ENCODE assay signal across 27 cellular contexts in genomic region chr7:137956591-137956990, GRCh38. TPM values are rescaled to one million over a fixed set of nuclear protein-coding genes. Genes with fewer than 3 reads are reported as not detected.
A peak's percentile ranks its signal among the peaks of the same experiment; 100 is the strongest.
DNase-seq lines count a peak whose midpoint lies in the region; ATAC-seq and TF ChIP-seq lines count a peak whose summit lies in the region.
"Had no signal": no experiment of that assay in that cellular context is flagged by ENCODE, and none has a peak within 500 bp of the region (broad histone marks: within the 10 kb centered on the region; RNA-seq: fewer than 3 reads in every experiment).

No MANE protein-coding gene starts in this region.

- no peaks in the 10 kb centered on the region for H3K36me3 ChIP-seq in esophagus muscularis mucosa
- H3K36me3 ChIP-seq in tibial artery, result no peaks in the 10 kb centered on the region

- peaks cover 25 to 85% (median 82%) of the 10 kb centered on the region in 4 donors for H3K4me1 ChIP-seq in esophagus muscularis mucosa
- H3K4me1 ChIP-seq in tibial artery, result peaks cover 0 to 91% (median 63%) of the 10 kb centered on the region in 4 donors

- H3K27me3 Mint-ChIP-seq in HFFc6 (ENCODE audit: insufficient read depth) (no peaks in the 10 kb centered on the region), osteocyte (ENCODE audit: unreplicated experiment) (no peaks in the 10 kb centered on the region)
- H3K27me3 Mint-ChIP-seq: activated CD4-positive, alpha-beta memory T cell treated with anti-CD3 and anti-CD28 coated beads, Interleukin-2, amount 10 ng/mL, durations not matched to agents 7 days and 5 days; central memory CD8-positive, alpha-beta T cell; naive thymus-derived CD4-positive, alpha-beta T cell had no signal

- DNase-seq in HFFc6 (no peak), esophagus muscularis mucosa (ENCODE audit: extremely low spot score) (no peak), osteocyte (ENCODE audit: extremely low spot score, unreplicated experiment) (no peak), tibial artery (no peak), hippocampal formation (lab: John Stamatoyannopoulos, UW) (no peak), NCI-H2227 (lab: John Stamatoyannopoulos, UW; ENCODE audit: unreplicated experiment) (no peak)
- DNase-seq in stimulated activated CD4-positive, alpha-beta T cell treated with anti-CD3 and anti-CD28 coated beads, Interleukin-2, amount 100 ng/mL, for 24 hours, result no peak
- DNase-seq: activated CD4-positive, alpha-beta memory T cell treated with anti-CD3 and anti-CD28 coated beads, Interleukin-2, amount 10 ng/mL, durations not matched to agents 7 days and 5 days; foreskin fibroblast; HCEC 1CT; heart right ventricle; left cardiac atrium; naive thymus-derived CD4-positive, alpha-beta T cell; NCI-H1092 treated with DMSO at 0.1 percent for 48 hours; NCI-H2029; NCI-H446 treated with DMSO at 0.1 percent for 48 hours; occipital lobe; PC-3; SHP77; stimulated activated CD4-positive, alpha-beta T cell treated with anti-CD3 and anti-CD28 coated beads, Interleukin-15, amount 100 ng/mL, for 24 hours; stimulated activated CD8-positive, alpha-beta memory T cell treated with anti-CD3 and anti-CD28 coated beads, Interleukin-4, amount 100 ng/mL, for 48 hours; SW 1271 had no signal

- H3K4me1 Mint-ChIP-seq in HFFc6 (ENCODE audit: low read depth), result peaks cover 93% of the 10 kb centered on the region
- peaks cover 66% of the 10 kb centered on the region for H3K4me1 Mint-ChIP-seq in osteocyte (ENCODE audit: unreplicated experiment)

- H3K27ac Mint-ChIP-seq in HFFc6 (peak overlapping the region; percentile 17; the same call in 1 of the 2 replicates), osteocyte (ENCODE audit: unreplicated experiment) (peak overlapping the region; percentile 72)
- H3K27ac Mint-ChIP-seq: activated CD4-positive, alpha-beta memory T cell treated with anti-CD3 and anti-CD28 coated beads, Interleukin-2, amount 10 ng/mL, durations not matched to agents 7 days and 5 days; activated T-helper 2 cell treated with anti-CD3 and anti-CD28 coated beads, Interferon-gamma antibody, Interleukin-2, Interleukin-4, amounts not matched to agents 10 μg/mL and 5 μg/mL and 100 μg/mL, durations not matched to agents 14 hours and 24 hours and 36 hours had no signal

- no peak overlapping the region for H3K4me3 Mint-ChIP-seq in HFFc6
- no peak overlapping the region for H3K4me3 Mint-ChIP-seq in osteocyte (ENCODE audit: unreplicated experiment)
- H3K4me3 Mint-ChIP-seq: activated CD4-positive, alpha-beta memory T cell treated with anti-CD3 and anti-CD28 coated beads, Interleukin-2, amount 10 ng/mL, durations not matched to agents 7 days and 5 days; central memory CD8-positive, alpha-beta T cell; naive thymus-derived CD4-positive, alpha-beta T cell had no signal

- ATAC-seq in HG02759 (IDR thresholded peaks at IDR 0.05; ENCODE audit: unreplicated experiment), result no peak
- ATAC-seq: activated naive CD4-positive, alpha-beta T cell treated with anti-CD3 and anti-CD28 coated beads, Interleukin-2, amount 50 U/mL, for 72 hours; heart right ventricle; left cardiac atrium; naive thymus-derived CD4-positive, alpha-beta T cell; PC-3 had no signal

- 96% methylated on average over 5 of the region's 5 CpGs for WGBS in esophagus muscularis mucosa

- TF ChIP-seq CTCF in HFFc6 (IDR thresholded peaks at IDR 0.05) (no peak), esophagus muscularis mucosa (IDR thresholded peaks at IDR 0.05) (no peak), osteocyte (IDR thresholded peaks at IDR 0.05) (no peak), tibial artery (IDR thresholded peaks at IDR 0.05) (no peak)

- TF ChIP-seq POLR2A in esophagus muscularis mucosa (IDR thresholded peaks at IDR 0.05; ENCODE audit: low read depth), result no peak

- H3K36me3 Mint-ChIP-seq in HFFc6 (ENCODE audit: low read depth) (peaks cover 35% of the 10 kb centered on the region), osteocyte (ENCODE audit: unreplicated experiment) (peaks cover 24% of the 10 kb centered on the region)

- no peak for TF ChIP-seq EP300 in esophagus muscularis mucosa (IDR thresholded peaks at IDR 0.05)

- H3K9me3 ChIP-seq in esophagus muscularis mucosa (no peaks in the 10 kb centered on the region), tibial artery (no peaks in the 10 kb centered on the region)
- H3K9me3 ChIP-seq: heart right ventricle had no signal

- intact Hi-C loops in esophagus muscularis mucosa (cut with DNase I) (no loop called here), tibial artery (cut with DNase I; ENCODE audit: low total_unique reads) (no loop called here)

- no peaks in the 10 kb centered on the region for H3K27me3 ChIP-seq in esophagus muscularis mucosa
- H3K27me3 ChIP-seq in tibial artery, result no peaks in the 10 kb centered on the region
- H3K27me3 ChIP-seq: heart right ventricle had no signal

- H3K4me3 ChIP-seq in esophagus muscularis mucosa (no peak overlapping the region), tibial artery (no peak overlapping the region)
- H3K4me3 ChIP-seq: heart right ventricle had no signal

- H3K27ac ChIP-seq in esophagus muscularis mucosa (replicated peaks in 1 of 4), result peak overlapping the region; percentile 81 to 85 (median 82)
- peak overlapping the region; percentile 77 to 80 for H3K27ac ChIP-seq in tibial artery
- H3K27ac ChIP-seq: epithelial cell of prostate had no signal

- H3K9me3 Mint-ChIP-seq in HFFc6, result no peaks in the 10 kb centered on the region
- no peaks in the 10 kb centered on the region for H3K9me3 Mint-ChIP-seq in osteocyte (ENCODE audit: unreplicated experiment)
- H3K9me3 Mint-ChIP-seq: activated CD4-positive, alpha-beta memory T cell treated with anti-CD3 and anti-CD28 coated beads, Interleukin-2, amount 10 ng/mL, durations not matched to agents 7 days and 5 days; activated naive CD4-positive, alpha-beta T cell treated with anti-CD3 and anti-CD28 coated beads, Interleukin-2, amount 50 U/mL, for 72 hours; activated T-helper 2 cell treated with anti-CD3 and anti-CD28 coated beads, Interferon-gamma antibody, Interleukin-2, Interleukin-4, amounts not matched to agents 10 μg/mL and 5 μg/mL and 100 μg/mL, durations not matched to agents 14 hours and 24 hours and 36 hours; central memory CD8-positive, alpha-beta T cell; naive thymus-derived CD4-positive, alpha-beta T cell had no signal

RNA-seq across cellular contexts. Expression of gene CREB3L2, which starts 45.3 kb away (rescaled TPM):
- 100 to 1,000 TPM; 112 to 139 (median 123) TPM for total RNA-seq in HFFc6 (2021; fragmentation: NEBNext Ultra II Directional; extraction: Animal tissue kit (Norgen Biotek cat#: 25700))
- total RNA-seq in esophagus muscularis mucosa (10 to 100 TPM; 29.2 to 43.4 (median 37.1) TPM), osteocyte (143 and 144 TPM in 2 replicates)
